Comparison of ENCODE assay signal across 14 cellular contexts in the genomic region with DNA sequence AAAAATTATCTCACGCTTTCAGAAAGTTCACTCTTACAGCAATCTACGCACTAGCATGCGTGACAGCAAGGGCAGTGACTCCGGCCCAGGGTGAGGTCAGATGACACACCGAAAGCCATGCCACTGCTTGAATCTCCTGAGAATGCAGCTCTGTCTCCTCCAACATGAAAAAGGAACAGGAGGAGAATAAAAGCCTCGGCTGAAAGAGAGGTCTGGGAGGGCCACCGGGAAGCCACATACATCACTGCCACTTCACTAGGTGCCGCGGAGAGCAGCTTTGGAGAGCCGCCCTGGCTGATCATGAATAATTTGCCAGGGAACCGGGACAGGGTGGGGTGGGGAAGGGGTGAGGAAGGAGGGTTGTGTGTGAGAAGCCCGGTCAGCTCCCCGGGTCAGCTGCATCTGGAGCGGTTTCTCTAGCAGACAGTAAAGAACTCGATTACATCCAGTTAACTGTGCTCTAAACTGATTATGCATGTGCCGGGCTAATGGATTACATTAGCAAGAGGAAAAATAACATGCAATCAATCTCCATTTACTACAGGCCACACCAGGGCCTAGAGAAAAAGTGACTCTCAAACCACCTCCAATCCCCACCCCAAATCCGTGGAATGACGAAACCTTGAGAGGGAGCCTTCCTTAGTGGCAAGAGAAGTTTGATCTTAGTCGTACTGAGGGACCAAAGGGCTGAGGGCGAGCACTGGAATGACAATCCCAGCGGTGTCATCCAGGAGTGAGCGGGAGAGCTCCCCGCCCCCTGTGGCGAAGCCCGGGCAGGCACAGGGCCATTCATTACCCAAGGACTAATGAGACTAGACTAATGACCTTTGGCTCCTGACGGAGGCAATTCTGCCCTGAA.
DNase-seq lines count a peak whose midpoint lies in the region; ATAC-seq and TF ChIP-seq lines count a peak whose summit lies in the region.
"Had no signal": no experiment of that assay in that cellular context is flagged by ENCODE, and none has a peak within 500 bp of the region (broad histone marks: within the 10 kb centered on the region; RNA-seq: fewer than 3 reads in every experiment).

No MANE protein-coding gene starts in this region.

- H3K9me2 ChIP-seq in hepatocyte (replicated peaks; ENCODE audit: insufficient read depth) = no peaks in the 10 kb centered on the region

- no peak overlapping the region for H3K27ac Mint-ChIP-seq in activated T-helper 1 cell treated with anti-CD3 and anti-CD28 coated beads, Interleukin-12 subunit alpha, Interleukin-12 subunit beta, Interleukin-2, Interleukin-4 antibody, amounts not matched to agents 30 ng/mL and 10 ng/mL and 1 ng/mL, durations not matched to agents 14 hours and 24 hours and 36 hours
- H3K27ac Mint-ChIP-seq: CD4-positive, alpha-beta memory T cell; memory B cell had no signal

- H3K4me1 ChIP-seq in hepatocyte (ENCODE audit: insufficient read depth) (peaks cover 24% of the 10 kb centered on the region), osteoblast (ENCODE audit: insufficient read depth, low read length) (peaks cover 5% of the 10 kb centered on the region), aorta (ENCODE audit: control insufficient read depth in 1 of 2, insufficient read depth in 2 of 2, low read length in 2 of 2) (peaks cover 0 to 2% of the 10 kb centered on the region in 2 donors)

- H3K36me3 Mint-ChIP-seq in activated T-helper 1 cell treated with anti-CD3 and anti-CD28 coated beads, Interleukin-12 subunit alpha, Interleukin-12 subunit beta, Interleukin-2, Interleukin-4 antibody, amounts not matched to agents 30 ng/mL and 10 ng/mL and 1 ng/mL, durations not matched to agents 14 hours and 24 hours and 36 hours (ENCODE audit: low read depth) = no peaks in the 10 kb centered on the region

- TF ChIP-seq CTCF in coronary artery (IDR thresholded peaks at IDR 0.05) = no peak
- no peak for TF ChIP-seq CTCF in hepatocyte (IDR thresholded peaks at IDR 0.05; ENCODE audit: poor library complexity)
- TF ChIP-seq CTCF in osteoblast (IDR thresholded peaks at IDR 0.05; ENCODE audit: extremely low read depth, low read depth, low read length) = no peak
- TF ChIP-seq CTCF in lower leg skin (IDR thresholded peaks at IDR 0.05) = no peak

- no peak for TF ChIP-seq POLR2A in lower leg skin (IDR thresholded peaks at IDR 0.05)

- H4K20me1 ChIP-seq in hepatocyte (ENCODE audit: insufficient read depth, poor library complexity, severe bottlenecking) (no peaks in the 10 kb centered on the region), osteoblast (ENCODE audit: insufficient read depth, low read length) (peaks cover 53% of the 10 kb centered on the region)

- H3K4me2 ChIP-seq in hepatocyte = peak overlapping the region; percentile 27
- H3K4me2 ChIP-seq in osteoblast (ENCODE audit: insufficient read depth, low read length) = no peak overlapping the region

- H2AFZ ChIP-seq in hepatocyte (no peak overlapping the region), osteoblast (ENCODE audit: low read length) (no peak overlapping the region)

- no peak overlapping the region for H3K4me3 Mint-ChIP-seq in activated T-helper 1 cell treated with anti-CD3 and anti-CD28 coated beads, Interleukin-12 subunit alpha, Interleukin-12 subunit beta, Interleukin-2, Interleukin-4 antibody, amounts not matched to agents 30 ng/mL and 10 ng/mL and 1 ng/mL, durations not matched to agents 14 hours and 24 hours and 36 hours
- H3K4me3 Mint-ChIP-seq: CD4-positive, alpha-beta memory T cell; memory B cell had no signal

- peaks cover 11% of the 10 kb centered on the region for H3K9me3 Mint-ChIP-seq in activated T-helper 1 cell treated with anti-CD3 and anti-CD28 coated beads, Interleukin-12 subunit alpha, Interleukin-12 subunit beta, Interleukin-2, Interleukin-4 antibody, amounts not matched to agents 30 ng/mL and 10 ng/mL and 1 ng/mL, durations not matched to agents 14 hours and 24 hours and 36 hours

- H3K27me3 ChIP-seq in hepatocyte (no peaks in the 10 kb centered on the region), osteoblast (ENCODE audit: insufficient read depth, low read length) (no peaks in the 10 kb centered on the region), aorta (ENCODE audit: control insufficient read depth in 1 of 2, insufficient read depth in 2 of 2, low read length in 1 of 2) (no peaks in the 10 kb centered on the region)
- H3K27me3 ChIP-seq: dorsolateral prefrontal cortex, SJSA1 had no signal

- H3K79me2 ChIP-seq in hepatocyte (peaks cover 88% of the 10 kb centered on the region), osteoblast (ENCODE audit: insufficient read depth, low read length) (peaks cover 94% of the 10 kb centered on the region)

- H3K27ac ChIP-seq in coronary artery (peak overlapping the region; percentile 88 to 94), hepatocyte (peak overlapping the region; percentile 46), osteoblast (ENCODE audit: low read depth, low read length) (peak overlapping the region; percentile 32), aorta (ENCODE audit: low read depth in 1 of 2, low read length in 2 of 2) (no peak overlapping the region)
- H3K27ac ChIP-seq: SJSA1, WERI-Rb-1 had no signal

- no peaks in the 10 kb centered on the region for H3K4me1 Mint-ChIP-seq in activated T-helper 1 cell treated with anti-CD3 and anti-CD28 coated beads, Interleukin-12 subunit alpha, Interleukin-12 subunit beta, Interleukin-2, Interleukin-4 antibody, amounts not matched to agents 30 ng/mL and 10 ng/mL and 1 ng/mL, durations not matched to agents 14 hours and 24 hours and 36 hours (ENCODE audit: low read depth)
- H3K4me1 Mint-ChIP-seq: CD4-positive, alpha-beta memory T cell had no signal

- H3K27me3 Mint-ChIP-seq in activated T-helper 1 cell treated with anti-CD3 and anti-CD28 coated beads, Interleukin-12 subunit alpha, Interleukin-12 subunit beta, Interleukin-2, Interleukin-4 antibody, amounts not matched to agents 30 ng/mL and 10 ng/mL and 1 ng/mL, durations not matched to agents 14 hours and 24 hours and 36 hours (ENCODE audit: insufficient read depth) = no peaks in the 10 kb centered on the region
- H3K27me3 Mint-ChIP-seq: memory B cell had no signal

- no peaks in the 10 kb centered on the region for H3K36me3 ChIP-seq in hepatocyte (replicated peaks; ENCODE audit: insufficient read depth, low read depth)
- H3K36me3 ChIP-seq in osteoblast (ENCODE audit: insufficient read depth, low read length) = peaks cover 32% of the 10 kb centered on the region
- peaks cover 0 to 5% of the 10 kb centered on the region in 2 donors for H3K36me3 ChIP-seq in aorta (ENCODE audit: control insufficient read depth in 1 of 2, insufficient read depth in 2 of 2, low read length in 1 of 2)

- H3K4me3 ChIP-seq in coronary artery = peak overlapping the region; percentile 37
- H3K4me3 ChIP-seq in hepatocyte = no peak overlapping the region
- no peak overlapping the region for H3K4me3 ChIP-seq in osteoblast (ENCODE audit: insufficient read depth, low read length)
- H3K4me3 ChIP-seq in aorta (ENCODE audit: low read length in 2 of 2) = no peak overlapping the region
- no peak overlapping the region for H3K4me3 ChIP-seq in lower leg skin (ENCODE audit: low read depth, poor library complexity, severe bottlenecking)
- H3K4me3 ChIP-seq: dorsolateral prefrontal cortex, SJSA1 had no signal

- intact Hi-C loops in aorta (cut with DNase I) = loop anchor here in 1 of 2 donors (5.0 kb wide), 1 partner anchor 115 kb away; no protein-coding TSS in a partner anchor
- intact Hi-C loops in lower leg skin (cut with DNase I; ENCODE audit: low total_unique reads) = no loop called here
- intact Hi-C loops in activated T-helper 1 cell treated with anti-CD3 and anti-CD28 coated beads, Interleukin-12 subunit alpha, Interleukin-12 subunit beta, Interleukin-2, Interleukin-4 antibody, amounts not matched to agents 30 ng/mL and 10 ng/mL and 1 ng/mL, durations not matched to agents 14 hours and 24 hours and 36 hours (cut with micrococcal nuclease) = no loop called here

- 63% methylated on average over 26 of the region's 26 CpGs for WGBS in hepatocyte (ENCODE audit: low lambda C conversion rate, missing lambda C conversion rate)
- WGBS in aorta, 2 donors = 33 to 38% methylated on average over 26 of the region's 26 CpGs
- WGBS in lower leg skin, 2 donors = 75 to 81% methylated on average over 26 of the region's 26 CpGs

- ATAC-seq in aorta (ENCODE audit: low FRiP score) = peak; percentile 33
- no peak for ATAC-seq in GM18498 (IDR thresholded peaks at IDR 0.05; ENCODE audit: unreplicated experiment)

- no peaks in the 10 kb centered on the region for H3K9me3 ChIP-seq in hepatocyte (ENCODE audit: low read depth)
- H3K9me3 ChIP-seq in osteoblast (ENCODE audit: low read depth, low read length) = no peaks in the 10 kb centered on the region
- H3K9me3 ChIP-seq in aorta (ENCODE audit: control insufficient read depth, low read length) = no peaks in the 10 kb centered on the region
- H3K9me3 ChIP-seq: SJSA1 had no signal

- peak; percentile 76 for DNase-seq in coronary artery (ENCODE audit: low spot score)
- DNase-seq in hepatocyte (ENCODE audit: low spot score) = peak; percentile 63
- DNase-seq in osteoblast (ENCODE audit: insufficient read length, low spot score, missing footprints) = no peak
- peak in 1 of 2 donors; percentile 74 for DNase-seq in aorta
- no peak for DNase-seq in lower leg skin (ENCODE audit: low spot score in 2 of 2)
- no peak for DNase-seq in activated T-helper 1 cell treated with anti-CD3 and anti-CD28 coated beads, Interleukin-12 subunit alpha, Interleukin-12 subunit beta, Interleukin-2, Interleukin-4 antibody, amounts not matched to agents 30 ng/mL and 10 ng/mL and 1 ng/mL, durations not matched to agents 14 hours and 24 hours and 36 hours (ENCODE audit: low spot score)
- DNase-seq: CD4-positive, alpha-beta memory T cell; dorsolateral prefrontal cortex; NCI-H146; NCI-H748 treated with DMSO at 0.1 percent for 48 hours; WERI-Rb-1 had no signal

Comparison
In these comparisons a context has a peak if more than half of its experiments do, and no peak if none do; other contexts are left out.
1. DNase-seq: peak in coronary artery (single experiment) and hepatocyte (single experiment); none in osteoblast (single experiment), lower leg skin (0 of 2) and activated T-helper 1 cell treated with anti-CD3 and anti-CD28 coated beads, Interleukin-12 subunit alpha, Interleukin-12 subunit beta, Interleukin-2, Interleukin-4 antibody, amounts not matched to agents 30 ng/mL and 10 ng/mL and 1 ng/mL, durations not matched to agents 14 hours and 24 hours and 36 hours (single experiment).
2. H3K27ac ChIP-seq: peak in coronary artery (2 of 2), hepatocyte (single experiment) and osteoblast (single experiment); none in aorta (0 of 2).